In the genomic region with DNA sequence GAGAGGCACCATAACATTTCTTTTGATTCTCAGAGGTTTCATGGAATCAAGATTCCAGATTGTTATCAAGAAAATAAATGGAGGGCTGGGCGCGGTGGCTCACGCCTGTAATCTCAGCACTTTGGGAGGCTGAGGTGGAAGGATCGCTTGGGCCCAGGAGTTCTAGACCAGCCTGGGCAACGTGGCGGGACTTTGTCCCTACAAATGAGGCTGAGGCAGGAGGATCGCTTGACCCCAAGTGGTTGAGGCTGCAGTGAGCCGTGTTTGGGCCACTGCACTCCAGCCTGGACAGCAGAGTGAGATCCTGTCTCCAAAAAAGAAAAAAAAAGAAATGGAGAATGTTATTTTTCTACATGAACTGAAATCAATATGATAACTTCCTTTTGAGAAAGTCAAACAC, we compare ENCODE assay signal across 9 cellular contexts. TPM values are rescaled to one million over a fixed set of nuclear protein-coding genes. Genes with fewer than 3 reads are reported as not detected.
A peak's percentile ranks its signal among the peaks of the same experiment; 100 is the strongest.
DNase-seq lines count a peak whose midpoint lies in the region; ATAC-seq and TF ChIP-seq lines count a peak whose summit lies in the region.
"Had no signal": no experiment of that assay in that cellular context is flagged by ENCODE, and none has a peak within 500 bp of the region (broad histone marks: within the 10 kb centered on the region; RNA-seq: fewer than 3 reads in every experiment).

No MANE protein-coding gene starts in this region.

- H3K36me3 ChIP-seq in lung (ENCODE audit: control insufficient read depth in 2 of 2, insufficient read depth in 2 of 2, low read length in 2 of 2) (peaks cover 6 to 7% of the 10 kb centered on the region in 2 donors), upper lobe of left lung (peaks cover 0 to 15% (median 11%) of the 10 kb centered on the region in 4 donors)

- H3K9me3 ChIP-seq in lung (ENCODE audit: control insufficient read depth in 2 of 2, insufficient read depth in 1 of 2, low read length in 1 of 2), result no peaks in the 10 kb centered on the region
- no peaks in the 10 kb centered on the region for H3K9me3 ChIP-seq in upper lobe of left lung

- H3K4me1 Mint-ChIP-seq in activated naive CD4-positive, alpha-beta T cell treated with anti-CD3 and anti-CD28 coated beads, Interleukin-2, amount 50 U/mL, for 24 hours, result peaks cover 70% of the 10 kb centered on the region

- TF ChIP-seq CTCF in astrocyte of the spinal cord (IDR thresholded peaks at IDR 0.05; ENCODE audit: low read depth, low read length) (no peak), lung (IDR thresholded peaks at IDR 0.05; ENCODE audit: control extremely low read depth, extremely low read depth) (no peak), upper lobe of left lung (IDR thresholded peaks at IDR 0.05) (no peak)

- no peak overlapping the region for H3K27ac ChIP-seq in lung (ENCODE audit: low read depth in 1 of 2, low read length in 1 of 2)
- H3K27ac ChIP-seq in upper lobe of left lung, result no peak overlapping the region

- no peaks in the 10 kb centered on the region for H3K27me3 Mint-ChIP-seq in activated naive CD4-positive, alpha-beta T cell treated with anti-CD3 and anti-CD28 coated beads, Interleukin-2, amount 50 U/mL, for 24 hours

- TF ChIP-seq POLR2A in upper lobe of left lung (IDR thresholded peaks at IDR 0.05), result no peak

- H3K36me3 Mint-ChIP-seq in activated naive CD4-positive, alpha-beta T cell treated with anti-CD3 and anti-CD28 coated beads, Interleukin-2, amount 50 U/mL, for 24 hours, result peaks cover 22% of the 10 kb centered on the region

- ATAC-seq in lung (ENCODE audit: insufficient read depth, low FRiP score) (no peak), upper lobe of left lung (ENCODE audit: low FRiP score in 2 of 2) (no peak)

- H3K4me3 Mint-ChIP-seq in activated naive CD4-positive, alpha-beta T cell treated with anti-CD3 and anti-CD28 coated beads, Interleukin-2, amount 50 U/mL, for 24 hours, result peak overlapping the region; percentile 96

- DNase-seq in activated naive CD4-positive, alpha-beta T cell treated with Interleukin-2 at 50 U/mL for 16 hours, result no peak
- DNase-seq in astrocyte of the spinal cord (ENCODE audit: low read depth, low spot score) (no peak), lung (ENCODE audit: low spot score) (no peak), upper lobe of left lung (no peak), AG08396 (ENCODE audit: low spot score) (no peak), NCI-H1092 treated with DMSO at 0.1 percent for 48 hours (lab: John Stamatoyannopoulos, UW) (no peak), NCI-H510A treated with DMSO at 0.1 percent for 48 hours (lab: John Stamatoyannopoulos, UW) (no peak)
- DNase-seq: hippocampal formation had no signal

- H3K4me3 ChIP-seq in astrocyte of the spinal cord (ENCODE audit: low read depth, low read length) (peak overlapping the region; percentile 68), lung (peak overlapping the region; percentile 13), upper lobe of left lung (peak overlapping the region in 3 of 4 donors; percentile 77 to 87 (median 87))

- H3K27me3 ChIP-seq in lung (ENCODE audit: control insufficient read depth, insufficient read depth) (no peaks in the 10 kb centered on the region), upper lobe of left lung (no peaks in the 10 kb centered on the region)

- WGBS in lung, 2 donors, result 91 to 94% methylated on average over 8 of the region's 8 CpGs
- 89 to 93% methylated on average over 8 of the region's 8 CpGs for WGBS in upper lobe of left lung, 2 donors

- no peak overlapping the region for H3K27ac Mint-ChIP-seq in activated naive CD4-positive, alpha-beta T cell treated with anti-CD3 and anti-CD28 coated beads, Interleukin-2, amount 50 U/mL, for 24 hours

- H3K4me1 ChIP-seq in lung (ENCODE audit: control insufficient read depth in 2 of 2, insufficient read depth in 2 of 2, low read length in 2 of 2), result peaks cover 7 to 22% of the 10 kb centered on the region in 2 donors
- peaks cover 42 to 59% (median 47%) of the 10 kb centered on the region in 4 donors for H3K4me1 ChIP-seq in upper lobe of left lung

- in situ Hi-C loops in astrocyte of the spinal cord (cut with HindIII; ENCODE audit: low sequenced_read_pairs), result no loop called here

- no peak for TF ChIP-seq EP300 in upper lobe of left lung (IDR thresholded peaks at IDR 0.05)

- no peaks in the 10 kb centered on the region for H3K9me3 Mint-ChIP-seq in activated naive CD4-positive, alpha-beta T cell treated with anti-CD3 and anti-CD28 coated beads, Interleukin-2, amount 50 U/mL, for 24 hours

RNA-seq across cellular contexts. Expression of a gene that starts 1.3 kb away (rescaled TPM):
- total RNA-seq in lung (10 to 100 TPM; 60.4 to 74.9 TPM), upper lobe of left lung (10 to 100 TPM; 17.8 to 70.4 (median 54.0) TPM)
- polyA plus RNA-seq in lung, result 10 to 100 TPM; 20.5 to 26.5 TPM

RNA-seq across cellular contexts. Expression of a gene that starts 1.7 kb away (rescaled TPM):
- 100 to 1,000 TPM in 1 of 2 donors, 10 to 100 TPM in 1; 69.1 to 138 TPM for total RNA-seq in lung
- 100 to 1,000 TPM; 139 to 203 TPM for polyA plus RNA-seq in lung
- 100 to 1,000 TPM in 2 of 6 donors, 10 to 100 TPM in 4; 36.7 to 121 (median 60.5) TPM for total RNA-seq in upper lobe of left lung

Comparison
In these comparisons a context has a peak if more than half of its experiments do, and no peak if none do; other contexts are left out.
1. H3K4me3 ChIP-seq: peak in every context shown above with its lines; median percentile 87 in upper lobe of left lung; 68 in astrocyte of the spinal cord; 13 in lung.